ENCODE assay signal across 16 cellular contexts in the genomic region with DNA sequence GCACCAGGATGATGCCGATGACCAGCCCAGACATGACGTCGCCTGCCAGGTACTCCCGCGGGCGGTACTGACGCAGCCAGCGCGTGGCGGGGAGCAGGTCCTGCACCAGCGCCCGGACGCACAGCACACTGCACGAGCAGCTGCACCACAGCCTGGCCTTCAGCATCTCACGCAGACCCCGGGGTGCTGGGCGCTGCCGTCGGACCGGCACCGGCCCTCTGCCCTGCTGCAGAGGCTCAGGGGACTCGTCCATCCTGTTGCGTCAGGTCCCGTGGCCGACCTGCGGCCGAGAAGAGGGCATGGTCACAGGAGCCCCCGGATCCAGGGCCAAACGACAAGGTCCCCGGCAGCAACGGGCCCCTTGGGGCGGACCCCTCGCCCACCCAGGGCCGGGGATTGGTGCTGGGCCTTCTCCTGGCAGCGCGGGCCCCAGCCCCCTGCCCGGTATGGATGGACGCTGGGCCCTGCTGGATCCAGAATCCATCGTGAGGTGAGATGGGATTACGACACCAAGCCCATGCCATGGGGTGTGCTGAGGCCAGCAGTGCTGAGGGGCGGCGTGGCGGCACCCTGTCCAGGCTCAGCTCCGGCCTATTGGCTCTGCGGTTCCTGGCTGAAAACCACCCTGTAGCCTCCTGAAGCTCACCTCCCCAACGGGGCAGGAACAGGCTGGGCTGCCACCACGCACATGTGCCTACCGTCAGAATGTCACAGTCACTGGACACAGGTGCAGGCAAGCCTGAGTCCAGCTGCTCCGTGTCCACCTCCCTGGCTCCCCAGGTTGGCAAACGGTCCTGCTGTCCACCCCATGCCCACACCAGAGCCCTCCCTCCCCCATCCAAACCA. TPM values are rescaled to one million over a fixed set of nuclear protein-coding genes. Genes with fewer than 3 reads are reported as not detected.
DNase-seq lines count a peak whose midpoint lies in the region; ATAC-seq and TF ChIP-seq lines count a peak whose summit lies in the region.
"Had no signal": no experiment of that assay in that cellular context is flagged by ENCODE, and none has a peak within 500 bp of the region (broad histone marks: within the 10 kb centered on the region; RNA-seq: fewer than 3 reads in every experiment).

No MANE protein-coding gene starts in this region.

- no TSS peak for BruUV-seq in Caco-2 (replicated peaks; lab: Mats Ljungman, UMichigan)

- no peaks in the 10 kb centered on the region for H3K9me3 ChIP-seq in Caco-2
- no peaks in the 10 kb centered on the region for H3K9me3 ChIP-seq in colonic mucosa
- H3K9me3 ChIP-seq: left ventricle myocardium inferior had no signal

- H3K4me3 Mint-ChIP-seq in Caco-2 (ENCODE audit: unreplicated experiment) (peak overlapping the region; percentile 71), nephron progenitor cell (no peak overlapping the region)
- H3K4me3 Mint-ChIP-seq in activated CD4-positive, alpha-beta memory T cell treated with anti-CD3 and anti-CD28 coated beads, Interleukin-2, amount 10 ng/mL, durations not matched to agents 7 days and 5 days, result no peak overlapping the region
- H3K4me3 Mint-ChIP-seq: activated CD4-positive, alpha-beta T cell treated with anti-CD3 and anti-CD28 coated beads, Interleukin-2, amount 10 ng/mL, durations not matched to agents 7 days and 5 days; activated T-cell treated with anti-CD3 and anti-CD28 coated beads, Interleukin-2, amount 50 U/mL, for 72 hours; effector memory CD8-positive, alpha-beta T cell had no signal

- H3K36me3 ChIP-seq in Caco-2 (ENCODE audit: control insufficient read depth, insufficient read depth, low read length) (no peaks in the 10 kb centered on the region; the same call in 1 of the 2 replicates), colonic mucosa (no peaks in the 10 kb centered on the region)

- DNase-seq in Caco-2 (no peak), colonic mucosa (no peak), nephron progenitor cell (peak; percentile 1), SHP77 treated with DMSO at 0.1 percent for 48 hours (lab: John Stamatoyannopoulos, UW) (no peak)
- no peak for DNase-seq in activated CD4-positive, alpha-beta memory T cell treated with anti-CD3 and anti-CD28 coated beads, Interleukin-2, amount 10 ng/mL, durations not matched to agents 7 days and 5 days
- DNase-seq: activated CD4-positive, alpha-beta T cell treated with anti-CD3 and anti-CD28 coated beads, Interleukin-2, amount 10 ng/mL, durations not matched to agents 7 days and 5 days; activated T-cell treated with anti-CD3 and anti-CD28 coated beads, Interleukin-2, amount 50 U/mL, for 72 hours; caudate nucleus; effector memory CD8-positive, alpha-beta T cell; H9; left ventricle myocardium inferior; NCI-H1694; NCI-H446 treated with DMSO at 0.1 percent for 48 hours had no signal

- no peak for TF ChIP-seq CTCF in Caco-2 (IDR thresholded peaks at IDR 0.05; ENCODE audit: insufficient read depth in 1 of 2, low read depth in 1 of 2, low read length in 1 of 2, severe bottlenecking in 1 of 2, unreplicated experiment in 1 of 2)
- no peak for TF ChIP-seq CTCF in colonic mucosa (IDR thresholded peaks at IDR 0.05)
- no peak for TF ChIP-seq CTCF in nephron progenitor cell (IDR thresholded peaks at IDR 0.05)

- CTCF ChIA-PET in Caco-2 (lab: Charles Lee), result interaction anchor here (1.5 kb wide), 1 partner anchor 59 kb away, joined by 3 read pairs; a partner anchor contains a TSS
- CTCF ChIA-PET in activated CD4-positive, alpha-beta memory T cell treated with anti-CD3 and anti-CD28 coated beads, Interleukin-2, amount 10 ng/mL, durations not matched to agents 7 days and 5 days (lab: Charles Lee), result no interaction called here

- H3K9me3 Mint-ChIP-seq in Caco-2 (ENCODE audit: unreplicated experiment) (no peaks in the 10 kb centered on the region), nephron progenitor cell (no peaks in the 10 kb centered on the region)
- H3K9me3 Mint-ChIP-seq in activated CD4-positive, alpha-beta memory T cell treated with anti-CD3 and anti-CD28 coated beads, Interleukin-2, amount 10 ng/mL, durations not matched to agents 7 days and 5 days, result no peaks in the 10 kb centered on the region
- H3K9me3 Mint-ChIP-seq: activated CD4-positive, alpha-beta T cell treated with anti-CD3 and anti-CD28 coated beads, Interleukin-2, amount 10 ng/mL, durations not matched to agents 7 days and 5 days; activated T-cell treated with anti-CD3 and anti-CD28 coated beads, Interleukin-2, amount 50 U/mL, for 72 hours; effector memory CD8-positive, alpha-beta T cell; H9; nephron had no signal

- peak overlapping the region; percentile 88 for H3K27ac Mint-ChIP-seq in Caco-2 (ENCODE audit: unreplicated experiment)
- no peak overlapping the region for H3K27ac Mint-ChIP-seq in nephron progenitor cell
- H3K27ac Mint-ChIP-seq in activated CD4-positive, alpha-beta memory T cell treated with anti-CD3 and anti-CD28 coated beads, Interleukin-2, amount 10 ng/mL, durations not matched to agents 7 days and 5 days, result no peak overlapping the region
- H3K27ac Mint-ChIP-seq: activated CD4-positive, alpha-beta T cell treated with anti-CD3 and anti-CD28 coated beads, Interleukin-2, amount 10 ng/mL, durations not matched to agents 7 days and 5 days; activated T-cell treated with anti-CD3 and anti-CD28 coated beads, Interleukin-2, amount 50 U/mL, for 72 hours; effector memory CD8-positive, alpha-beta T cell; H9 had no signal

- H3K27ac ChIP-seq in colonic mucosa, result peak overlapping the region; percentile 91
- H3K27ac ChIP-seq: left ventricle myocardium inferior, SK-N-MC had no signal

- H3K27me3 ChIP-seq in Caco-2 (replicated peaks; ENCODE audit: control insufficient read depth, insufficient read depth, low read length) (no peaks in the 10 kb centered on the region), colonic mucosa (peaks cover 2% of the 10 kb centered on the region)

- POLR2A ChIA-PET in Caco-2 (lab: Charles Lee), result interaction anchor here (0.9 kb wide), 1 partner anchor 60 kb away, joined by 5 read pairs; a partner anchor contains a TSS
- POLR2A ChIA-PET in activated CD4-positive, alpha-beta memory T cell treated with anti-CD3 and anti-CD28 coated beads, Interleukin-2, amount 10 ng/mL, durations not matched to agents 7 days and 5 days (lab: Charles Lee), result no interaction called here

- H3K27me3 Mint-ChIP-seq in Caco-2 (ENCODE audit: insufficient read depth, unreplicated experiment) (no peaks in the 10 kb centered on the region), nephron progenitor cell (ENCODE audit: low read depth, poor library complexity) (peaks cover 19% of the 10 kb centered on the region)
- peaks cover 6% of the 10 kb centered on the region for H3K27me3 Mint-ChIP-seq in activated CD4-positive, alpha-beta memory T cell treated with anti-CD3 and anti-CD28 coated beads, Interleukin-2, amount 10 ng/mL, durations not matched to agents 7 days and 5 days

- H3K4me1 ChIP-seq in Caco-2, result peaks cover 48% of the 10 kb centered on the region
- peaks cover 11% of the 10 kb centered on the region for H3K4me1 ChIP-seq in colonic mucosa

- H3K4me3 ChIP-seq in Caco-2 (ENCODE audit: low read depth, low read length) (peak overlapping the region; percentile 11; the same call in 1 of the 2 replicates), colonic mucosa (no peak overlapping the region)
- H3K4me3 ChIP-seq: left ventricle myocardium inferior, SK-N-MC had no signal

- peaks cover 23% of the 10 kb centered on the region for H3K36me3 Mint-ChIP-seq in Caco-2 (ENCODE audit: insufficient read depth, unreplicated experiment)
- H3K36me3 Mint-ChIP-seq in nephron progenitor cell (ENCODE audit: low read depth), result no peaks in the 10 kb centered on the region
- H3K36me3 Mint-ChIP-seq in activated CD4-positive, alpha-beta memory T cell treated with anti-CD3 and anti-CD28 coated beads, Interleukin-2, amount 10 ng/mL, durations not matched to agents 7 days and 5 days (ENCODE audit: low read depth), result no peaks in the 10 kb centered on the region

- intact Hi-C loops in Caco-2 (cut with micrococcal nuclease; ENCODE audit: unreplicated experiment), result loop anchor here (5.0 kb wide), 1 partner anchor 59 kb away; a partner anchor contains a TSS
- intact Hi-C loops in colonic mucosa (cut with DNase I), result no loop called here

- ATAC-seq in activated CD4-positive, CD25-positive, alpha-beta regulatory T cell treated with anti-CD3 and anti-CD28 coated beads, Interleukin-2, amount 50 U/mL, for 24 hours, result no peak
- ATAC-seq: activated T-cell treated with anti-CD3 and anti-CD28 coated beads, Interleukin-2, amount 50 U/mL, for 72 hours; effector memory CD8-positive, alpha-beta T cell had no signal

- no peaks in the 10 kb centered on the region for H3K4me1 Mint-ChIP-seq in Caco-2 (ENCODE audit: low read depth, unreplicated experiment)
- peaks cover 6% of the 10 kb centered on the region for H3K4me1 Mint-ChIP-seq in nephron progenitor cell
- H3K4me1 Mint-ChIP-seq in activated CD4-positive, alpha-beta memory T cell treated with anti-CD3 and anti-CD28 coated beads, Interleukin-2, amount 10 ng/mL, durations not matched to agents 7 days and 5 days, result peaks cover 7% of the 10 kb centered on the region
- H3K4me1 Mint-ChIP-seq: nephron had no signal

- H3K9ac ChIP-seq in colonic mucosa (ENCODE audit: low read depth in 2 of 2, low read length in 2 of 2), result peak overlapping the region; percentile 66 to 78

RNA-seq across cellular contexts. Expression of a gene that starts 1.5 kb away (rescaled TPM):
- total RNA-seq in Caco-2 (2022), result 8.7 and 9.6 TPM in 2 replicates
- 1 to 10 TPM in 1 of 2 donors, under 1 TPM in 1; 0.77 to 3.8 TPM for total RNA-seq in colonic mucosa
- under 1 TPM in 1 of 2 experiments, not detected in 1; 0.20 TPM for total RNA-seq in activated CD4-positive, alpha-beta memory T cell treated with anti-CD3 and anti-CD28 coated beads, Interleukin-2, amount 10 ng/mL, durations not matched to agents 7 days and 5 days
- total RNA-seq: activated T-cell treated with anti-CD3 and anti-CD28 coated beads, Interleukin-2, amount 50 U/mL, for 72 hours; left ventricle myocardium inferior had no signal

RNA-seq across cellular contexts. Expression of a gene that starts 4.8 kb away (rescaled TPM):
- 26.4 and 26.9 TPM in 2 replicates for total RNA-seq in Caco-2 (2022)
- total RNA-seq in colonic mucosa, result 10 to 100 TPM; 18.8 to 22.4 TPM
- 10 to 100 TPM; 18.8 to 19.0 TPM for total RNA-seq in activated CD4-positive, alpha-beta memory T cell treated with anti-CD3 and anti-CD28 coated beads, Interleukin-2, amount 10 ng/mL, durations not matched to agents 7 days and 5 days

RNA-seq across cellular contexts. Expression of a gene that starts 18.3 kb away (rescaled TPM):
- total RNA-seq in Caco-2 (2022) (13.9 and 14.1 TPM in 2 replicates), colonic mucosa (10 to 100 TPM; 39.4 to 68.2 TPM)
- 10 to 100 TPM; 13.8 to 14.7 TPM for total RNA-seq in activated CD4-positive, alpha-beta memory T cell treated with anti-CD3 and anti-CD28 coated beads, Interleukin-2, amount 10 ng/mL, durations not matched to agents 7 days and 5 days

RNA-seq across cellular contexts. Expression of a gene that starts 19.8 kb away (rescaled TPM):
- total RNA-seq in Caco-2 (2022) (25.4 and 26.0 TPM in 2 replicates), colonic mucosa (10 to 100 TPM; 16.0 to 34.7 TPM)
- 1 to 10 TPM; 7.1 to 8.9 TPM for total RNA-seq in activated CD4-positive, alpha-beta memory T cell treated with anti-CD3 and anti-CD28 coated beads, Interleukin-2, amount 10 ng/mL, durations not matched to agents 7 days and 5 days

RNA-seq across cellular contexts. Expression of a gene that starts 59.4 kb away (rescaled TPM):
- total RNA-seq in Caco-2 (2022), result 22.3 and 30.2 TPM in 2 replicates
- 10 to 100 TPM; 17.7 to 30.2 TPM for total RNA-seq in colonic mucosa
- 10 to 100 TPM; 24.1 to 28.8 TPM for total RNA-seq in activated CD4-positive, alpha-beta memory T cell treated with anti-CD3 and anti-CD28 coated beads, Interleukin-2, amount 10 ng/mL, durations not matched to agents 7 days and 5 days
